15 cellular contexts compared by ENCODE assay signal in genomic region chr1:234932106-234932505, GRCh38.
"Had no signal": no experiment of that assay in that cellular context is flagged by ENCODE, and none has a peak within 500 bp of the region (broad histone marks: within the 10 kb centered on the region; RNA-seq: fewer than 3 reads in every experiment).

No MANE protein-coding gene starts in this region.

- H3K36me3 ChIP-seq: esophagus squamous epithelium, sigmoid colon, spleen, tibial nerve had no signal

- H3K9me3 ChIP-seq: body of pancreas, esophagus squamous epithelium, sigmoid colon, spleen, tibial nerve had no signal

- H3K27me3 Mint-ChIP-seq: activated naive CD4-positive, alpha-beta T cell treated with anti-CD3 and anti-CD28 coated beads, Interleukin-2, amount 50 U/mL, for 24 hours had no signal

- H3K27ac ChIP-seq: body of pancreas, parathyroid adenoma, sigmoid colon had no signal

- H2AFZ ChIP-seq: parathyroid adenoma had no signal

- H3K9me3 Mint-ChIP-seq: activated naive CD4-positive, alpha-beta T cell treated with anti-CD3 and anti-CD28 coated beads, Interleukin-2, amount 50 U/mL, for 24 hours; neural crest cell had no signal

- H3K4me3 Mint-ChIP-seq: activated CD8-positive, alpha-beta T cell treated with anti-CD3 and anti-CD28 coated beads, Interleukin-2, amount 10 ng/mL, durations not matched to agents 7 days and 5 days; activated naive CD4-positive, alpha-beta T cell treated with anti-CD3 and anti-CD28 coated beads, Interleukin-2, amount 50 U/mL, for 24 hours; neural crest cell had no signal

- H3K4me1 ChIP-seq: parathyroid adenoma had no signal

- H3K79me2 ChIP-seq: parathyroid adenoma had no signal

- H3K9ac ChIP-seq: parathyroid adenoma had no signal

- H3K27ac Mint-ChIP-seq: activated CD8-positive, alpha-beta T cell treated with anti-CD3 and anti-CD28 coated beads, Interleukin-2, amount 10 ng/mL, durations not matched to agents 7 days and 5 days had no signal

- H3K4me3 ChIP-seq: body of pancreas, esophagus squamous epithelium, sigmoid colon, spleen, tibial nerve had no signal

- H3K36me3 Mint-ChIP-seq: activated naive CD4-positive, alpha-beta T cell treated with anti-CD3 and anti-CD28 coated beads, Interleukin-2, amount 50 U/mL, for 24 hours had no signal

- DNase-seq: activated CD8-positive, alpha-beta T cell treated with anti-CD3 and anti-CD28 coated beads, Interleukin-2, amount 10 ng/mL, durations not matched to agents 7 days and 5 days; activated T-cell treated with anti-CD3 and anti-CD28 coated beads for 4 hours; caudate nucleus; effector CD4-positive, alpha-beta T cell; esophagus squamous epithelium; glutamatergic neuron; sigmoid colon; spleen; stimulated activated CD4-positive, alpha-beta T cell treated with anti-CD3 and anti-CD28 coated beads, Interleukin-1b, Interleukin-23, amount 100 ng/mL, for 48 hours; T-helper 9 cell had no signal

- H3K27me3 ChIP-seq: body of pancreas, esophagus squamous epithelium, sigmoid colon, spleen, tibial nerve had no signal
